8 cellular contexts compared by ENCODE assay signal in the genomic region with DNA sequence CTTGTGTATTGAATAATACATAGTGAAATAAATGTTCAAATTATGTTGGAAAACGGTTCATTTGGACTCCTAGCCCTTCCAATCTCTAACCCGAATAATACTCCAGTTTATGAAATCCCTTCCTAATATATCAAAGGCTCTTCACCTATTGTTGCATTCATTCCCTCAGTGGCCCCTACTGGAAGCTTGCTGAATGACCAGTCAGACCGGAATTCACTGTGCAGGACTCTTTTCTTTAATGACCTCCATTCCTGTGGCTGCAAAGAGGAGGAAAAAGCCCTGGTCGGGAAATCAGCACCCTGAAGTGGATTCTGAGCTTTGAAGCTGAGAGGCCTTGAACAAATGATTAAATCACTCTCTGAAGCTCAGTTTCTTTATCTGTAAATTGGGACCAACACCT. TPM values are rescaled to one million over a fixed set of nuclear protein-coding genes. Genes with fewer than 3 reads are reported as not detected.
DNase-seq lines count a peak whose midpoint lies in the region; ATAC-seq and TF ChIP-seq lines count a peak whose summit lies in the region.

No MANE protein-coding gene starts in this region.

- no peak for ATAC-seq in activated T-cell treated with anti-CD3 and anti-CD28 coated beads, Interleukin-2, amount 50 U/mL, for 72 hours (replicated peaks in 1 of 2)

- no peaks in the 10 kb centered on the region for H3K9me3 Mint-ChIP-seq in neural crest cell
- H3K9me3 Mint-ChIP-seq in activated T-cell treated with anti-CD3 and anti-CD28 coated beads, Interleukin-2, amount 50 U/mL, for 72 hours = no peaks in the 10 kb centered on the region

- peak; percentile 63 for TF ChIP-seq CTCF in neural crest cell (conservative IDR thresholded peaks at IDR 0.05)

- H3K36me3 Mint-ChIP-seq in neural crest cell (ENCODE audit: low read depth) = no peaks in the 10 kb centered on the region
- no peaks in the 10 kb centered on the region for H3K36me3 Mint-ChIP-seq in activated T-cell treated with anti-CD3 and anti-CD28 coated beads, Interleukin-2, amount 50 U/mL, for 72 hours (ENCODE audit: insufficient read depth in 2 of 2)

- no peak overlapping the region for H3K4me3 Mint-ChIP-seq in neural crest cell
- no peak overlapping the region for H3K4me3 Mint-ChIP-seq in activated T-cell treated with anti-CD3 and anti-CD28 coated beads, Interleukin-2, amount 50 U/mL, for 72 hours

- DNase-seq in DMS53 treated with DMSO at 0.1 percent for 48 hours (lab: John Stamatoyannopoulos, UW; ENCODE audit: unreplicated experiment) (peak; percentile 55), NCI-H460 (ENCODE audit: extremely low read depth, low read depth) (peak; percentile 30), dermis blood vessel endothelial cell (peak; percentile 65), neural crest cell (ENCODE audit: low read depth, low spot score) (no peak), NCI-H345 treated with DMSO at 0.1 percent for 48 hours (lab: John Stamatoyannopoulos, UW; ENCODE audit: unreplicated experiment) (no peak), NCI-H446 (lab: John Stamatoyannopoulos, UW) (no peak)
- DNase-seq in activated T-cell treated with anti-CD3 and anti-CD28 coated beads, Interleukin-2, amount 50 U/mL, for 72 hours = no peak
- no peak for DNase-seq in stimulated activated CD4-positive, alpha-beta T cell treated with anti-CD3 and anti-CD28 coated beads, Interleukin-12 subunit alpha, Interleukin-12 subunit beta, amount 100 ng/mL, for 4 hours

- H3K4me1 Mint-ChIP-seq in neural crest cell = peaks cover 31% of the 10 kb centered on the region
- H3K4me1 Mint-ChIP-seq in activated T-cell treated with anti-CD3 and anti-CD28 coated beads, Interleukin-2, amount 50 U/mL, for 72 hours (ENCODE audit: low read depth) = no peaks in the 10 kb centered on the region

- H3K27me3 Mint-ChIP-seq in neural crest cell (ENCODE audit: low read depth) = no peaks in the 10 kb centered on the region
- peaks cover 43% of the 10 kb centered on the region for H3K27me3 Mint-ChIP-seq in activated T-cell treated with anti-CD3 and anti-CD28 coated beads, Interleukin-2, amount 50 U/mL, for 72 hours (ENCODE audit: low read depth)

- H3K27ac Mint-ChIP-seq in neural crest cell (ENCODE audit: unreplicated experiment) = no peak overlapping the region
- H3K27ac Mint-ChIP-seq in activated T-cell treated with anti-CD3 and anti-CD28 coated beads, Interleukin-2, amount 50 U/mL, for 72 hours = no peak overlapping the region

RNA-seq across cellular contexts. Expression of gene RCN1, which starts 19.1 kb away (rescaled TPM):
- 111 and 132 TPM in 2 replicates for total RNA-seq in NCI-H460 (2014; rRNA removed; shearing (Covaris generic))
- polyA plus RNA-seq in NCI-H460 (2014; cell fraction: nucleus; rRNA removed) = 78.5 and 97.4 TPM in 2 replicates
- 299 and 565 TPM in 2 replicates for total RNA-seq in dermis blood vessel endothelial cell
- 167 and 185 TPM in 2 replicates for total RNA-seq in neural crest cell
- total RNA-seq in activated T-cell treated with anti-CD3 and anti-CD28 coated beads, Interleukin-2, amount 50 U/mL, for 72 hours = 10 to 100 TPM; 28.4 to 35.9 TPM

Comparison
In these comparisons a context has a peak if more than half of its experiments do, and no peak if none do; other contexts are left out.
1. DNase-seq: peak in DMS53 treated with DMSO at 0.1 percent for 48 hours (single experiment), NCI-H460 (single experiment) and dermis blood vessel endothelial cell (single experiment); none in neural crest cell (single experiment), activated T-cell treated with anti-CD3 and anti-CD28 coated beads, Interleukin-2, amount 50 U/mL, for 72 hours (0 of 2), NCI-H345 treated with DMSO at 0.1 percent for 48 hours (single experiment), stimulated activated CD4-positive, alpha-beta T cell treated with anti-CD3 and anti-CD28 coated beads, Interleukin-12 subunit alpha, Interleukin-12 subunit beta, amount 100 ng/mL, for 4 hours (single experiment) and NCI-H446 (0 of 2).